ENCODE assay signal across 19 cellular contexts in the genomic region with DNA sequence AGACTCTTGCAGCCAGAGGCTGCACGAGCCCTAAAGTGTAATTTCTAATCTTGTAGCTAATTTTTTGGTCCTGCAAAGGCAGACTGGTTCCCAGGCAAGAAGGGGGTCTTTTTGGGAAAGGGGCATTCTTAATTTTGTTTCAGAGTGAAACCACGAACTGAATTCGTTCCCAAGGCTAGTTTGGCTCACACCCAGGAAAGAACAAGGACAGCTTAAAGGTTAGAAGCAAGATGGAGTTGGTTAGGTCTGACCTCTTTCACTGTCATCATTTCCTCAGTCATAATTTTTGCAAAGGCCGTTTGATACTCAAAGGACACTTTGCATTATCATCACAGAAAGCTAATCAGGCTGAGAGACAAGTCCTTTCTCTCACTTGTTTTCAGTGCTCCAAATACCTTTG. TPM values are rescaled to one million over a fixed set of nuclear protein-coding genes. Genes with fewer than 3 reads are reported as not detected.
A peak's percentile ranks its signal among the peaks of the same experiment; 100 is the strongest.
DNase-seq lines count a peak whose midpoint lies in the region; ATAC-seq and TF ChIP-seq lines count a peak whose summit lies in the region.
"Had no signal": no experiment of that assay in that cellular context is flagged by ENCODE, and none has a peak within 500 bp of the region (broad histone marks: within the 10 kb centered on the region; RNA-seq: fewer than 3 reads in every experiment).

No MANE protein-coding gene starts in this region.

- H4K91ac ChIP-seq in H9 (ENCODE audit: insufficient read length, low read depth, low read length), result no peak overlapping the region

- no peaks in the 10 kb centered on the region for H3K9me3 ChIP-seq in H9 (ENCODE audit: control insufficient read depth, low read depth, low read length)
- H3K9me3 ChIP-seq in WERI-Rb-1 (ENCODE audit: severe bottlenecking), result no peaks in the 10 kb centered on the region
- H3K9me3 ChIP-seq in iPS-20b (ENCODE audit: insufficient read depth, low read depth, low read length), result no peaks in the 10 kb centered on the region
- H3K9me3 ChIP-seq in mucosa of descending colon, result no peaks in the 10 kb centered on the region
- H3K9me3 ChIP-seq: HAP-1 had no signal

- H3K9ac ChIP-seq in H9 (ENCODE audit: extremely low read depth, insufficient read length, low read length) (no peak overlapping the region), iPS-20b (ENCODE audit: low read depth, low read length) (peak overlapping the region; percentile 20; the same call in 1 of the 2 replicates)

- no peak overlapping the region for H3K18ac ChIP-seq in H9 (ENCODE audit: insufficient read length, low read depth, low read length)

- no peaks in the 10 kb centered on the region for H3K23me2 ChIP-seq in H9 (ENCODE audit: insufficient read length, low read depth, low read length, poor library complexity, severe bottlenecking)

- no peak overlapping the region for H2BK20ac ChIP-seq in H9 (ENCODE audit: low read depth, low read length, poor library complexity, severe bottlenecking)

- H3K56ac ChIP-seq in H9 (ENCODE audit: insufficient read length, low read depth, low read length), result no peak overlapping the region

- H2BK5ac ChIP-seq in H9 (ENCODE audit: insufficient read length, low read length), result no peak overlapping the region

- H2AFZ ChIP-seq in H9 (ENCODE audit: low read length), result no peak overlapping the region

- H3K36me3 ChIP-seq in WERI-Rb-1 (no peaks in the 10 kb centered on the region), iPS-20b (ENCODE audit: insufficient read depth, low read depth, low read length) (no peaks in the 10 kb centered on the region), mucosa of descending colon (ENCODE audit: low read depth) (no peaks in the 10 kb centered on the region)
- H3K36me3 ChIP-seq: HAP-1 had no signal

- DNase-seq in H9 (no peak), WERI-Rb-1 (no peak), progenitor cell of endocrine pancreas (ENCODE audit: low spot score, unreplicated experiment) (no peak), mucosa of descending colon (no peak), anterior cingulate cortex (lab: John Stamatoyannopoulos, UW) (no peak), inferior parietal cortex (ENCODE audit: extremely low spot score) (no peak)
- DNase-seq: ACHN; C1 segment of cervical spinal cord; CD4-positive, alpha-beta T cell; DMS79; HFFc6 had no signal

- no peaks in the 10 kb centered on the region for H3K79me2 ChIP-seq in H9 (ENCODE audit: insufficient read depth, low read length)

- no peak overlapping the region for H3T11ph ChIP-seq in H9 (ENCODE audit: low read length)

- H3K23ac ChIP-seq in H9 (ENCODE audit: insufficient read length, low read depth, low read length), result no peak overlapping the region

- H3K4me3 ChIP-seq in WERI-Rb-1 (ENCODE audit: low read depth, low read length) (no peak overlapping the region), iPS-20b (ENCODE audit: low read length) (no peak overlapping the region), mucosa of descending colon (no peak overlapping the region)
- H3K4me3 ChIP-seq: GM12878, GM23338, HAP-1 had no signal

- no peak overlapping the region for H2BK12ac ChIP-seq in H9 (ENCODE audit: insufficient read length, low read depth, low read length)

- no peak overlapping the region for H2BK120ac ChIP-seq in H9 (ENCODE audit: low read depth, low read length, poor library complexity, severe bottlenecking)

- H4K20me1 ChIP-seq in H9 (ENCODE audit: control insufficient read depth, insufficient read depth, insufficient read length), result no peaks in the 10 kb centered on the region

- no peak overlapping the region for H3K27ac ChIP-seq in H9 (ENCODE audit: insufficient read length, low read depth, low read length)
- H3K27ac ChIP-seq in WERI-Rb-1, result peak overlapping the region; percentile 79
- no peak overlapping the region for H3K27ac ChIP-seq in iPS-20b (ENCODE audit: low read length)
- H3K27ac ChIP-seq: HL-60 had no signal

- no peak overlapping the region for H3K14ac ChIP-seq in H9 (ENCODE audit: insufficient read depth, low read length)

- H3K36me3 Mint-ChIP-seq in H9 (ENCODE audit: insufficient read depth in 1 of 3, low read depth in 3 of 3), result peaks cover 0 to 2% (median 0%) of the 10 kb centered on the region in 3 experiments; a peak in 1 of 7 replicates
- H3K36me3 Mint-ChIP-seq in progenitor cell of endocrine pancreas (ENCODE audit: insufficient read depth), result peaks cover 5% of the 10 kb centered on the region

- no peak overlapping the region for H4K5ac ChIP-seq in H9 (ENCODE audit: insufficient read length, low read depth, low read length)

- H3K79me1 ChIP-seq in H9 (ENCODE audit: insufficient read depth, low read depth, low read length, poor library complexity, severe bottlenecking), result no peaks in the 10 kb centered on the region

- no peak for TF ChIP-seq CTCF in H9 (conservative IDR thresholded peaks at IDR 0.05)
- no peak for TF ChIP-seq CTCF in WERI-Rb-1 (IDR thresholded peaks at IDR 0.05; ENCODE audit: low read depth, low read length)
- TF ChIP-seq CTCF in progenitor cell of endocrine pancreas (IDR thresholded peaks at IDR 0.05; ENCODE audit: unreplicated experiment), result no peak
- no peak for TF ChIP-seq CTCF in mucosa of descending colon (IDR thresholded peaks at IDR 0.05)

- H3K4ac ChIP-seq in H9 (ENCODE audit: low read depth, low read length), result no peak overlapping the region

- intact Hi-C loops in mucosa of descending colon (cut with DNase I, micrococcal nuclease), result no loop called here

- H3K27me3 Mint-ChIP-seq in H9 (ENCODE audit: low read depth), result no peaks in the 10 kb centered on the region; the same call in 1 of the 2 replicates
- H3K27me3 Mint-ChIP-seq in progenitor cell of endocrine pancreas, result no peaks in the 10 kb centered on the region
- H3K27me3 Mint-ChIP-seq: CD4-positive, alpha-beta T cell had no signal

- WGBS in H9 (ENCODE audit: extremely low coverage, insufficient read length, low lambda C conversion rate), result no CpG with 5 or more reads among the region's 4 CpGs

- ATAC-seq in mucosa of descending colon (no peak), GM21367 (IDR thresholded peaks at IDR 0.05; ENCODE audit: unreplicated experiment) (no peak)
- ATAC-seq: GM23338 had no signal

- H3K4me1 Mint-ChIP-seq in H9, result peaks cover 58 to 60% of the 10 kb centered on the region in 2 experiments
- H3K4me1 Mint-ChIP-seq in progenitor cell of endocrine pancreas (ENCODE audit: low read depth), result peaks cover 49% of the 10 kb centered on the region
- H3K4me1 Mint-ChIP-seq: B cell had no signal

- H4K8ac ChIP-seq in H9 (replicated peaks; ENCODE audit: insufficient read length, low read depth, low read length), result no peak overlapping the region

- H3K27ac Mint-ChIP-seq in H9 (peak overlapping the region in 2 of 3 experiments; percentile 74 to 98; a peak in 6 of 7 replicates), progenitor cell of endocrine pancreas (peak overlapping the region; percentile 98)
- H3K27ac Mint-ChIP-seq: B cell, GM23338, HFFc6 had no signal

- H3K4me1 ChIP-seq in H9 (ENCODE audit: insufficient read depth, low read length), result peaks cover 4% of the 10 kb centered on the region; the same call in 1 of the 2 replicates
- H3K4me1 ChIP-seq in iPS-20b (ENCODE audit: insufficient read depth, low read length), result peaks cover 18% of the 10 kb centered on the region
- H3K4me1 ChIP-seq in mucosa of descending colon (ENCODE audit: low read depth), result no peaks in the 10 kb centered on the region
- H3K4me1 ChIP-seq: HAP-1 had no signal

- H3K27me3 ChIP-seq in H9 (ENCODE audit: insufficient read depth, low read length) (no peaks in the 10 kb centered on the region), WERI-Rb-1 (ENCODE audit: insufficient read depth, low read depth, severe bottlenecking) (no peaks in the 10 kb centered on the region), iPS-20b (ENCODE audit: insufficient read depth, low read length) (no peaks in the 10 kb centered on the region)

- H2BK15ac ChIP-seq in H9 (ENCODE audit: low read depth, low read length), result no peak overlapping the region

- H3K9me3 Mint-ChIP-seq in H9 (no peaks in the 10 kb centered on the region), progenitor cell of endocrine pancreas (ENCODE audit: low read depth) (no peaks in the 10 kb centered on the region)
- H3K9me3 Mint-ChIP-seq: CD4-positive, alpha-beta T cell; GM23338; HFFc6 had no signal

- H2AK5ac ChIP-seq in H9 (ENCODE audit: insufficient read length, low read length), result no peak overlapping the region

- H3K4me3 Mint-ChIP-seq in H9 (peak overlapping the region in 1 of 2 experiments; percentile 10; a peak in 1 of 5 replicates), progenitor cell of endocrine pancreas (ENCODE audit: low read depth) (peak overlapping the region; percentile 73)
- H3K4me3 Mint-ChIP-seq: B cell, GM23338, HFFc6 had no signal

- H3K4me2 ChIP-seq in H9 (ENCODE audit: insufficient read depth, insufficient read length, low read length), result no peak overlapping the region

RNA-seq across cellular contexts. Expression of a gene that starts 30.9 kb away (rescaled TPM):
- total RNA-seq in H9 (2021), result 1.1 and 1.7 TPM in 2 replicates
- 1.2 and 2.4 TPM in 2 replicates for total RNA-seq in progenitor cell of endocrine pancreas
- total RNA-seq in mucosa of descending colon, result 1 to 10 TPM in 1 of 3 donors, not detected in 2; 2.6 TPM
- total RNA-seq: A172; B cell; CD4-positive, alpha-beta T cell; GM12878 had no signal

RNA-seq across cellular contexts. Expression of a gene that starts 46.0 kb away (rescaled TPM):
- 95.9 and 99.9 TPM in 2 replicates for total RNA-seq in H9 (2021)
- 107 and 117 TPM in 2 replicates for total RNA-seq in progenitor cell of endocrine pancreas
- 10 to 100 TPM in 1 of 3 donors, 1 to 10 TPM in 2; 3.5 to 15.6 (median 3.7) TPM for total RNA-seq in mucosa of descending colon
- total RNA-seq: B cell; CD4-positive, alpha-beta T cell; GM12878 had no signal
